Comparison of ENCODE assay signal across 8 cellular contexts in genomic region chr7:135977020-135977741, GRCh38. TPM values are rescaled to one million over a fixed set of nuclear protein-coding genes. Genes with fewer than 3 reads are reported as not detected.
DNase-seq lines count a peak whose midpoint lies in the region; ATAC-seq and TF ChIP-seq lines count a peak whose summit lies in the region.

Gene MTPN (minus strand): TSS chr7:135977359. CDS start chr7:135977100, 259 bp downstream.

- H3K4me3 Mint-ChIP-seq in GM23338 (peak within 1 kb of the TSS; percentile 98), naive B cell (peak within 1 kb of the TSS; percentile 88 to 100 (median 96))
- H3K4me3 Mint-ChIP-seq in stimulated activated memory B cell treated with anti-CD40 and anti-IgM and Interleukin-4, amounts not matched to agents 10 μg/mL and 1 μg/mL and 100 μg/mL, for 72 hours = peak within 1 kb of the TSS; percentile 95

- H3F3A ChIP-seq in DOHH2 (ENCODE audit: control insufficient read depth, insufficient read depth) (peaks cover 26% of the 10 kb centered on the region), GM23338 (replicated peaks; ENCODE audit: low read depth) (no peaks in the 10 kb centered on the region)

- peaks cover 4% of the 10 kb centered on the region; the same call in 2 of the 3 replicates for H3K36me3 Mint-ChIP-seq in GM23338 (ENCODE audit: low read depth)
- H3K36me3 Mint-ChIP-seq in naive B cell = peaks cover 13 to 18% of the 10 kb centered on the region in 2 donors
- no peaks in the 10 kb centered on the region for H3K36me3 Mint-ChIP-seq in stimulated activated memory B cell treated with anti-CD40 and anti-IgM and Interleukin-4, amounts not matched to agents 10 μg/mL and 1 μg/mL and 100 μg/mL, for 72 hours

- TF ChIP-seq CTCF in DOHH2 (IDR thresholded peaks at IDR 0.05; ENCODE audit: low read depth, low read length, poor library complexity, severe bottlenecking) = no peak
- TF ChIP-seq CTCF in GM23338 (conservative IDR thresholded peaks at IDR 0.05; ENCODE audit: low read depth in 2 of 2) = no peak

- H2AFZ ChIP-seq in GM23338 = peak within 1 kb of the TSS; percentile 92

- H3K4me1 ChIP-seq in DOHH2 (ENCODE audit: control insufficient read depth, low read length) (peaks cover 65% of the 10 kb centered on the region), GM23338 (ENCODE audit: insufficient read depth) (peaks cover 12% of the 10 kb centered on the region; the same call in 1 of the 2 replicates)

- peaks cover 10% of the 10 kb centered on the region for H3K4me1 Mint-ChIP-seq in GM23338
- H3K4me1 Mint-ChIP-seq in naive B cell = peaks cover 61 to 70% (median 63%) of the 10 kb centered on the region in 3 donors
- peaks cover 68% of the 10 kb centered on the region for H3K4me1 Mint-ChIP-seq in stimulated activated memory B cell treated with anti-CD40 and anti-IgM and Interleukin-4, amounts not matched to agents 10 μg/mL and 1 μg/mL and 100 μg/mL, for 72 hours

- H4K20me1 ChIP-seq in DOHH2 (ENCODE audit: control insufficient read depth, insufficient read depth, low read depth, low read length) = peaks cover 31% of the 10 kb centered on the region
- peaks cover 18% of the 10 kb centered on the region; the same call in 1 of the 2 replicates for H4K20me1 ChIP-seq in GM23338 (replicated peaks; ENCODE audit: insufficient read depth)

- ATAC-seq in GM23338 = peak; percentile 98
- peak; percentile 80 to 82 for ATAC-seq in naive B cell (ENCODE audit: low read depth in 2 of 2)
- peak; percentile 93 for ATAC-seq in stimulated activated memory B cell treated with anti-CD40 and anti-IgM and Interleukin-4, amounts not matched to agents 10 μg/mL and 1 μg/mL and 100 μg/mL, for 72 hours

- DNase-seq in GM23338 (ENCODE audit: low spot score) (peak; percentile 98), LHCN-M2 (ENCODE audit: low read depth) (peak; percentile 97), RPMI8226 (peak; percentile 100), fibroblast of gingiva (ENCODE audit: low read depth) (peak; percentile 93), naive B cell (peak; percentile 98)
- DNase-seq in activated T-helper 1 cell treated with anti-CD3 and anti-CD28 coated beads, Interleukin-2, amount 50 U/mL, for 16 hours (ENCODE audit: low read depth in 1 of 2, low spot score in 1 of 2) = peak; percentile 95

- H3K27me3 Mint-ChIP-seq in GM23338 (ENCODE audit: insufficient read depth, low read depth, poor library complexity) (peaks cover 7% of the 10 kb centered on the region), naive B cell (no peaks in the 10 kb centered on the region)
- no peaks in the 10 kb centered on the region for H3K27me3 Mint-ChIP-seq in stimulated activated memory B cell treated with anti-CD40 and anti-IgM and Interleukin-4, amounts not matched to agents 10 μg/mL and 1 μg/mL and 100 μg/mL, for 72 hours

- H3K4me2 ChIP-seq in DOHH2 (ENCODE audit: low read length) (peak within 1 kb of the TSS; percentile 83), GM23338 (peak within 1 kb of the TSS; percentile 81)

- H3K9me3 ChIP-seq in DOHH2 (ENCODE audit: control insufficient read depth, insufficient read depth, low read length) = no peaks in the 10 kb centered on the region

- H3K27me3 ChIP-seq in DOHH2 (ENCODE audit: control insufficient read depth, low read length) = no peaks in the 10 kb centered on the region
- no peaks in the 10 kb centered on the region for H3K27me3 ChIP-seq in GM23338 (ENCODE audit: insufficient read depth)

- H3K36me3 ChIP-seq in DOHH2 (ENCODE audit: control insufficient read depth, low read length) (peaks cover 48% of the 10 kb centered on the region), GM23338 (ENCODE audit: insufficient read depth) (peaks cover 4% of the 10 kb centered on the region; the same call in 1 of the 2 replicates)

- peaks cover 50% of the 10 kb centered on the region for H3K79me2 ChIP-seq in DOHH2 (ENCODE audit: control insufficient read depth, low read length)
- H3K79me2 ChIP-seq in GM23338 (replicated peaks; ENCODE audit: insufficient read depth) = peaks cover 48% of the 10 kb centered on the region

- H3K4me3 ChIP-seq in DOHH2 (ENCODE audit: low read length) = peak within 1 kb of the TSS; percentile 94
- H3K4me3 ChIP-seq in GM23338 = peak within 1 kb of the TSS; percentile 81

- H3K27ac Mint-ChIP-seq in GM23338 (peak within 1 kb of the TSS; percentile 94), naive B cell (peak within 1 kb of the TSS; percentile 91 to 99 (median 98))
- peak within 1 kb of the TSS; percentile 85 for H3K27ac Mint-ChIP-seq in stimulated activated memory B cell treated with anti-CD40 and anti-IgM and Interleukin-4, amounts not matched to agents 10 μg/mL and 1 μg/mL and 100 μg/mL, for 72 hours

- H3K27ac ChIP-seq in DOHH2 (ENCODE audit: low read depth, low read length) (peak within 1 kb of the TSS; percentile 91), GM23338 (ENCODE audit: low read depth) (peak within 1 kb of the TSS; percentile 82)

- H3K9me2 ChIP-seq in DOHH2 (replicated peaks; ENCODE audit: control insufficient read depth, low read length) = no peaks in the 10 kb centered on the region
- no peaks in the 10 kb centered on the region for H3K9me2 ChIP-seq in GM23338 (ENCODE audit: insufficient read depth)

- H3K9me3 Mint-ChIP-seq in GM23338 = no peaks in the 10 kb centered on the region; the same call in 2 of the 3 replicates
- H3K9me3 Mint-ChIP-seq in naive B cell = peaks cover 0 to 5% (median 0%) of the 10 kb centered on the region in 7 donors
- no peaks in the 10 kb centered on the region for H3K9me3 Mint-ChIP-seq in stimulated activated memory B cell treated with anti-CD40 and anti-IgM and Interleukin-4, amounts not matched to agents 10 μg/mL and 1 μg/mL and 100 μg/mL, for 72 hours

TF ChIP-seq in GM23338, 12 proteins besides CTCF, POLR2A, EP300 and RAD21 (continues in another document):
- no peak for TF ChIP-seq STAT1 (IDR thresholded peaks at IDR 0.05; ENCODE audit: unreplicated experiment)
- TF ChIP-seq ZNF114 (CRISPR knock-in tag; IDR thresholded peaks at IDR 0.05) = no peak
- peak; percentile 57; the same call in 1 of the 2 replicates for TF ChIP-seq POLR2AphosphoS5 (IDR thresholded peaks at IDR 0.05; ENCODE audit: low read depth)
- TF ChIP-seq JUNB (IDR thresholded peaks at IDR 0.05; ENCODE audit: unreplicated experiment) = no peak
- TF ChIP-seq ETS1 (IDR thresholded peaks at IDR 0.05) = peak; percentile 43
- no peak for TF ChIP-seq REST (IDR thresholded peaks at IDR 0.05; ENCODE audit: unreplicated experiment)

RNA-seq across cellular contexts. Expression of gene MTPN, which starts in this region (rescaled TPM):
- total RNA-seq in GM23338 (2014; rRNA removed; shearing (Covaris generic)) = 90.3 and 100 TPM in 2 replicates
- polyA plus RNA-seq in GM23338 (2016; fragmentation: Nextera tagmentation; extraction: Ambion mirVana) = 83.7 and 87.7 TPM in 2 replicates
- 183 and 198 TPM in 2 replicates for total RNA-seq in LHCN-M2 (2014; rRNA removed)
- 125 TPM for polyA plus RNA-seq in LHCN-M2 (2012)
- polyA plus RNA-seq in naive B cell (ENCODE audit: low read depth in 6 of 6) = 100 to 1,000 TPM; 203 to 341 (median 281) TPM

Comparison
In these comparisons a context has a peak if more than half of its experiments do, and no peak if none do; other contexts are left out.
1. Peak in every context shown above with its lines: DNase-seq, ATAC-seq, H3K4me3 ChIP-seq and H3K27ac ChIP-seq.